8 cellular contexts compared by ENCODE assay signal in the genomic region with DNA sequence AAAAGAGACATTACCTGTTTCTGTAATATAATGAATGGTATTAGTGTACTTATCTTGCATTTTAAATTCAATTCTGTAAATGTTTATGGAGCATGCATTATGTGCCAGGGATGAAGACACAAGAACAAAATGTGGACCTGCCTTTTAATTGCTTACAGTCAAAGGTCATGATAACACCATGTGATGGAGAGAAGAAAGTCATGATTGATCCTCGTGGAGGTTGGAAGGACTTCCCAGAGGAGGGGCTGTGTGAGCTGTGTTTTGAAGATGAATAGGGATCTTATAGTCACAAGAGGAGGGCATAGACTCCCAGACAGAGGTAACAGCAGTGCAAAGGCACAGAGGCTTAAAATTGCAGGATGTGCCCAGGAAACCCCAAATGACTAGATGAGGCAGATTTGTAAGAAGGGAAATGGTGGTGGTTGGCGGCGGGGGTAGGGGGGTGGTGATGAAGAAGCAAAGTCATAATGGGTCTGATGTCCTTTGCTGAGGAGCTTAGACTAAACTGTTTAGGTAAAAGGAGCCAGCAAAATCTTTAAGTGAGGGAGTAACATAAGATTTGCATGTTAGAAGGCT.
A peak's percentile ranks its signal among the peaks of the same experiment; 100 is the strongest.
DNase-seq lines count a peak whose midpoint lies in the region; ATAC-seq and TF ChIP-seq lines count a peak whose summit lies in the region.

No MANE protein-coding gene starts in this region.

- no peaks in the 10 kb centered on the region for H3K27me3 Mint-ChIP-seq in activated B cell treated with CpG ODN at 0.5 μM for 24 hours

- H3K9me3 ChIP-seq in colonic mucosa (no peaks in the 10 kb centered on the region), uterus (no peaks in the 10 kb centered on the region), HAP-1 (no peaks in the 10 kb centered on the region)

- H3K4me3 Mint-ChIP-seq in activated B cell treated with CpG ODN at 0.5 μM for 24 hours = peak overlapping the region; percentile 91

- H3K27ac ChIP-seq in colonic mucosa (peak overlapping the region; percentile 38), uterus (peak overlapping the region in 1 of 2 donors; percentile 69)

- TF ChIP-seq POLR2A in uterus (IDR thresholded peaks at IDR 0.05) = no peak

- no peak overlapping the region for H3K9ac ChIP-seq in colonic mucosa (ENCODE audit: low read depth in 2 of 2, low read length in 2 of 2)

- TF ChIP-seq CTCF in activated B cell treated with CpG ODN at 0.5 μM for 24 hours (IDR thresholded peaks at IDR 0.05) (no peak), colonic mucosa (IDR thresholded peaks at IDR 0.05) (no peak), uterus (IDR thresholded peaks at IDR 0.05) (no peak)

- H3K36me3 ChIP-seq in colonic mucosa (no peaks in the 10 kb centered on the region), uterus (no peaks in the 10 kb centered on the region), HAP-1 (replicated peaks) (no peaks in the 10 kb centered on the region)

- H3K4me3 ChIP-seq in colonic mucosa (no peak overlapping the region), uterus (no peak overlapping the region), HAP-1 (no peak overlapping the region)

- H3K27ac Mint-ChIP-seq in activated B cell treated with CpG ODN at 0.5 μM for 24 hours = peak overlapping the region; percentile 93

- no peak for ATAC-seq in activated B cell treated with CpG ODN at 0.5 μM for 24 hours (ENCODE audit: low read depth)

- no peaks in the 10 kb centered on the region for H3K27me3 ChIP-seq in colonic mucosa
- no peaks in the 10 kb centered on the region for H3K27me3 ChIP-seq in uterus
- H3K27me3 ChIP-seq in HAP-1 (ENCODE audit: low read depth) = peaks cover 49% of the 10 kb centered on the region

- POLR2A ChIA-PET in activated B cell treated with CpG ODN at 0.5 μM for 24 hours (lab: Charles Lee) = interaction anchor here (1.2 to 12.6 kb wide), 6 partner anchors 32 to 289 kb away, joined by 4 to 388 read pairs (median 8); a partner anchor contains a TSS

- in situ Hi-C loops in HAP-1 (cut with MboI; ENCODE audit: low sequenced_read_pairs) = no loop called here

- H3K36me3 Mint-ChIP-seq in activated B cell treated with CpG ODN at 0.5 μM for 24 hours (ENCODE audit: low read depth) = no peaks in the 10 kb centered on the region

- H3K4me1 ChIP-seq in colonic mucosa = no peaks in the 10 kb centered on the region
- peaks cover 0 to 8% of the 10 kb centered on the region in 2 donors for H3K4me1 ChIP-seq in uterus
- no peaks in the 10 kb centered on the region for H3K4me1 ChIP-seq in HAP-1

- H3K9me3 Mint-ChIP-seq in activated B cell treated with CpG ODN at 0.5 μM for 24 hours = no peaks in the 10 kb centered on the region

- DNase-seq in Daoy (ENCODE audit: low read depth) (peak; percentile 45), activated B cell treated with CpG ODN at 0.5 μM for 24 hours (no peak), colonic mucosa (no peak), uterus (no peak), HAP-1 (ENCODE audit: low spot score in 2 of 2) (no peak), midbrain (lab: John Stamatoyannopoulos, UW) (no peak), SIG-M5 (lab: John Stamatoyannopoulos, UW) (no peak)
- peak; percentile 85 for DNase-seq in stimulated activated CD4-positive, alpha-beta T cell treated with anti-CD3 and anti-CD28 coated beads, Interleukin-15, amount 100 ng/mL, for 24 hours

- intact Hi-C loops in activated B cell treated with CpG ODN at 0.5 μM for 24 hours (cut with micrococcal nuclease) (no loop called here), colonic mucosa (cut with DNase I) (no loop called here), uterus (cut with DNase I; ENCODE audit: low total_unique reads) (no loop called here)

- peaks cover 77% of the 10 kb centered on the region for H3K4me1 Mint-ChIP-seq in activated B cell treated with CpG ODN at 0.5 μM for 24 hours

- CTCF ChIA-PET in activated B cell treated with CpG ODN at 0.5 μM for 24 hours (lab: Charles Lee) = interaction anchor here (1.9 to 7.4 kb wide), 2 partner anchors 12 to 29 kb away, joined by 6 to 83 read pairs; no protein-coding TSS in a partner anchor

Comparison
In these comparisons a context has a peak if more than half of its experiments do, and no peak if none do; other contexts are left out.
1. DNase-seq: peak in Daoy (single experiment) and stimulated activated CD4-positive, alpha-beta T cell treated with anti-CD3 and anti-CD28 coated beads, Interleukin-15, amount 100 ng/mL, for 24 hours (single experiment); none in activated B cell treated with CpG ODN at 0.5 μM for 24 hours (single experiment), colonic mucosa (single experiment), uterus (0 of 2), HAP-1 (0 of 2), midbrain (single experiment) and SIG-M5 (single experiment).